In genomic region chr1:232622378-232622777, GRCh38 we compare ENCODE assay signal across 13 cellular contexts. TPM values are rescaled to one million over a fixed set of nuclear protein-coding genes. Genes with fewer than 3 reads are reported as not detected.
DNase-seq lines count a peak whose midpoint lies in the region; ATAC-seq and TF ChIP-seq lines count a peak whose summit lies in the region.
"Had no signal": no experiment of that assay in that cellular context is flagged by ENCODE, and none has a peak within 500 bp of the region (broad histone marks: within the 10 kb centered on the region; RNA-seq: fewer than 3 reads in every experiment).

No MANE protein-coding gene starts in this region.

- CTCF ChIA-PET in HCT116 (lab: Charles Lee) = interaction anchor here (1.3 kb wide), 1 partner anchor 20 kb away, joined by 4 read pairs; no protein-coding TSS in a partner anchor
- CTCF ChIA-PET in Panc1 (lab: Charles Lee) = no interaction called here
- CTCF ChIA-PET in CD4-positive, alpha-beta memory T cell (lab: Charles Lee; ENCODE audit: partially characterized antibody) = no interaction called here

- H3K9me2 ChIP-seq in HCT116 (ENCODE audit: insufficient read depth) = no peaks in the 10 kb centered on the region

- H3K36me3 Mint-ChIP-seq in CD4-positive, alpha-beta memory T cell = no peaks in the 10 kb centered on the region
- H3K36me3 Mint-ChIP-seq: activated naive CD4-positive, alpha-beta T cell treated with anti-CD3 and anti-CD28 coated beads, Interleukin-2, amount 50 U/mL, for 72 hours; stimulated activated naive B cell treated with anti-CD40 and anti-IgM and Interleukin-4, amounts not matched to agents 10 μg/mL and 1 μg/mL and 100 μg/mL, for 72 hours had no signal

- in situ Hi-C loops in Panc1 (cut with HindIII; ENCODE audit: low pct_unique_long_range_greater_than_20kb, low sequenced_read_pairs) = no loop called here

- H3K23ac ChIP-seq in mesenchymal stem cell (ENCODE audit: low read length in 2 of 2) = no peak overlapping the region

- peak; percentile 29 for TF ChIP-seq RAD21 in HCT116 (IDR thresholded peaks at IDR 0.05; ENCODE audit: low read depth)

- BruUV-seq in HCT116 (replicated peaks; lab: Mats Ljungman, UMichigan) = no TSS peak
- no TSS peak for BruUV-seq in Panc1 (replicated peaks; lab: Mats Ljungman, UMichigan)

- H3K9ac ChIP-seq in HCT116 (ENCODE audit: low read length) (peak overlapping the region; percentile 53), mesenchymal stem cell (ENCODE audit: low read length) (no peak overlapping the region)

- no peak overlapping the region for H4K8ac ChIP-seq in mesenchymal stem cell (ENCODE audit: low read length)

- peak overlapping the region; percentile 55; the same call in 1 of the 2 replicates for H3K27ac ChIP-seq in HCT116 (ENCODE audit: low read depth, low read length)
- peak overlapping the region; percentile 66; the same call in 1 of the 2 replicates for H3K27ac ChIP-seq in Panc1 (ENCODE audit: low read length)
- no peak overlapping the region for H3K27ac ChIP-seq in mesenchymal stem cell (ENCODE audit: low read length, poor library complexity, severe bottlenecking)
- no peak overlapping the region for H3K27ac ChIP-seq in CD4-positive, alpha-beta memory T cell (ENCODE audit: low read depth, low read length)
- H3K27ac ChIP-seq: uterus had no signal

- H3K4me2 ChIP-seq in HCT116 (ENCODE audit: low read length) = peak overlapping the region; percentile 67
- no peak overlapping the region for H3K4me2 ChIP-seq in mesenchymal stem cell (ENCODE audit: low read length, poor library complexity, severe bottlenecking)

- peak overlapping the region; percentile 3 for H2BK5ac ChIP-seq in mesenchymal stem cell (ENCODE audit: low read depth, low read length, poor library complexity, severe bottlenecking)

- H3K14ac ChIP-seq in mesenchymal stem cell (ENCODE audit: low read length in 2 of 2) = no peak overlapping the region

- H3K27me3 ChIP-seq in HCT116 (ENCODE audit: insufficient read depth, low read length) = no peaks in the 10 kb centered on the region
- H3K27me3 ChIP-seq in Panc1 (ENCODE audit: control insufficient read depth, insufficient read depth, low read length) = peaks cover 1% of the 10 kb centered on the region; the same call in 1 of the 2 replicates
- peaks cover 0 to 4% of the 10 kb centered on the region in 2 experiments for H3K27me3 ChIP-seq in mesenchymal stem cell (ENCODE audit: control insufficient read depth in 1 of 2, insufficient read depth in 1 of 2, low read length in 2 of 2)
- H3K27me3 ChIP-seq in CD4-positive, alpha-beta memory T cell (ENCODE audit: insufficient read depth, low read length) = no peaks in the 10 kb centered on the region
- H3K27me3 ChIP-seq: BE2C, uterus had no signal

- TF ChIP-seq POLR2A in HCT116 (IDR thresholded peaks at IDR 0.05; ENCODE audit: borderline replicate concordance, extremely low read depth, insufficient read depth, insufficient read length) = no peak

- DNase-seq in COLO668 (lab: John Stamatoyannopoulos, UW; ENCODE audit: unreplicated experiment) = peak; percentile 60
- peak; percentile 85 for DNase-seq in HCT116 (ENCODE audit: low read depth, low spot score)
- DNase-seq in Panc1 (ENCODE audit: low read depth, low spot score) = no peak
- DNase-seq in mesenchymal stem cell = no peak
- no peak for DNase-seq in CD4-positive, alpha-beta memory T cell
- DNase-seq: activated CD4-positive, alpha-beta T cell treated with anti-CD3 and anti-CD28 coated beads for 48 hours; BE2C; DMS53; stimulated activated naive B cell treated with anti-CD40 and anti-IgM and Interleukin-4, amounts not matched to agents 10 μg/mL and 1 μg/mL and 100 μg/mL, for 72 hours; uterus had no signal

- H3K4me1 ChIP-seq in HCT116 (ENCODE audit: control insufficient read depth in 1 of 2, insufficient read depth in 2 of 2, low read length in 2 of 2) = peaks cover 35 to 59% of the 10 kb centered on the region in 2 experiments; a peak in 3 of 4 replicates
- H3K4me1 ChIP-seq in Panc1 (ENCODE audit: control insufficient read depth, insufficient read depth, low read length) = peaks cover 14% of the 10 kb centered on the region
- H3K4me1 ChIP-seq in mesenchymal stem cell (ENCODE audit: control insufficient read depth, insufficient read depth, low read depth, low read length) = peaks cover 6% of the 10 kb centered on the region
- H3K4me1 ChIP-seq in CD4-positive, alpha-beta memory T cell (ENCODE audit: insufficient read depth, low read length) = peaks cover 7% of the 10 kb centered on the region
- H3K4me1 ChIP-seq: uterus had no signal

- no peak overlapping the region for H4K91ac ChIP-seq in mesenchymal stem cell (ENCODE audit: low read length)

- no peaks in the 10 kb centered on the region for H4K20me1 ChIP-seq in HCT116 (ENCODE audit: insufficient read depth)

- H2AK5ac ChIP-seq in mesenchymal stem cell (ENCODE audit: low read length, severe bottlenecking) = no peak overlapping the region

- POLR2A ChIA-PET in HCT116 (lab: Charles Lee) = no interaction called here
- POLR2A ChIA-PET in Panc1 (lab: Charles Lee) = interaction anchor here (0.6 kb wide), 1 partner anchor 42 kb away, joined by 21 read pairs; no protein-coding TSS in a partner anchor
- POLR2A ChIA-PET in CD4-positive, alpha-beta memory T cell (lab: Charles Lee; ENCODE audit: partially characterized antibody) = no interaction called here

- no peak overlapping the region for H3K4ac ChIP-seq in mesenchymal stem cell (ENCODE audit: low read depth in 1 of 2, low read length in 2 of 2)

- H2BK120ac ChIP-seq in mesenchymal stem cell (ENCODE audit: low read depth, low read length) = no peak overlapping the region

- intact Hi-C loops in HCT116 (cut with micrococcal nuclease) = loop anchor here (10.0 kb wide), 2 partner anchors 408 to 898 kb away; no protein-coding TSS in a partner anchor
- intact Hi-C loops in Panc1 (cut with micrococcal nuclease; ENCODE audit: unreplicated experiment) = loop anchor here (10.0 kb wide), 1 partner anchor 118 kb away; no protein-coding TSS in a partner anchor
- intact Hi-C loops in CD4-positive, alpha-beta memory T cell (cut with micrococcal nuclease) = loop anchor here (10.0 kb wide), 1 partner anchor 578 kb away; no protein-coding TSS in a partner anchor

- TF ChIP-seq CTCF in HCT116 (IDR thresholded peaks at IDR 0.05 in 2 of 3, conservative IDR thresholded peaks at IDR 0.05 in 1 of 3; ENCODE audit: borderline replicate concordance in 1 of 3, insufficient read depth in 1 of 3, low read depth in 2 of 3, low read length in 2 of 3) (no peak), Panc1 (IDR thresholded peaks at IDR 0.05) (no peak)

- H3K36me3 ChIP-seq in HCT116 (ENCODE audit: control insufficient read depth in 1 of 2, insufficient read depth in 2 of 2, low read length in 2 of 2) = no peaks in the 10 kb centered on the region
- no peaks in the 10 kb centered on the region for H3K36me3 ChIP-seq in Panc1 (ENCODE audit: control insufficient read depth, insufficient read depth, low read length)
- H3K36me3 ChIP-seq in mesenchymal stem cell (ENCODE audit: control insufficient read depth in 1 of 2, insufficient read depth in 2 of 2, low read depth in 1 of 2, low read length in 2 of 2) = no peaks in the 10 kb centered on the region
- no peaks in the 10 kb centered on the region for H3K36me3 ChIP-seq in CD4-positive, alpha-beta memory T cell (ENCODE audit: insufficient read depth, low read length)
- H3K36me3 ChIP-seq: BE2C, uterus had no signal

- no peak overlapping the region for H2BK15ac ChIP-seq in mesenchymal stem cell (ENCODE audit: low read depth, poor library complexity, severe bottlenecking)

- no peak overlapping the region for H3K18ac ChIP-seq in mesenchymal stem cell (ENCODE audit: low read depth in 1 of 2, low read length in 2 of 2)

- 0 out of 2 replicates have a peak, but pooled peaks cover 4% of the 10 kb centered on the region for H3K79me2 ChIP-seq in HCT116 (ENCODE audit: insufficient read depth, low read length)

- peaks cover 6% of the 10 kb centered on the region for H3K79me1 ChIP-seq in mesenchymal stem cell (replicated peaks; ENCODE audit: low read length, poor library complexity, severe bottlenecking)

- no peaks in the 10 kb centered on the region for H3K27me3 Mint-ChIP-seq in CD4-positive, alpha-beta memory T cell

- RAD21 ChIA-PET in HCT116 (lab: Charles Lee; ENCODE audit: low non-redundant PET in 1 of 2, low total read pairs in 2 of 2, uncharacterized antibody in 2 of 2, unreplicated experiment in 2 of 2) = no interaction called here

- no peaks in the 10 kb centered on the region for H3K9me3 Mint-ChIP-seq in CD4-positive, alpha-beta memory T cell
- H3K9me3 Mint-ChIP-seq: activated naive CD4-positive, alpha-beta T cell treated with anti-CD3 and anti-CD28 coated beads, Interleukin-2, amount 50 U/mL, for 72 hours; stimulated activated naive B cell treated with anti-CD40 and anti-IgM and Interleukin-4, amounts not matched to agents 10 μg/mL and 1 μg/mL and 100 μg/mL, for 72 hours had no signal

- H3K4me3 Mint-ChIP-seq in CD4-positive, alpha-beta memory T cell = no peak overlapping the region
- H3K4me3 Mint-ChIP-seq: stimulated activated naive B cell treated with anti-CD40 and anti-IgM and Interleukin-4, amounts not matched to agents 10 μg/mL and 1 μg/mL and 100 μg/mL, for 72 hours had no signal

- WGBS in mesenchymal stem cell = 67% methylated on average over 1 of the region's 2 CpGs

- H2BK12ac ChIP-seq in mesenchymal stem cell (ENCODE audit: low read length in 2 of 2) = no peak overlapping the region

- no peak overlapping the region for H3K27ac Mint-ChIP-seq in CD4-positive, alpha-beta memory T cell
- H3K27ac Mint-ChIP-seq: stimulated activated naive B cell treated with anti-CD40 and anti-IgM and Interleukin-4, amounts not matched to agents 10 μg/mL and 1 μg/mL and 100 μg/mL, for 72 hours had no signal

- H3K4me1 Mint-ChIP-seq in CD4-positive, alpha-beta memory T cell = peaks cover 1 to 12% (median 3%) of the 10 kb centered on the region in 4 donors

- no peaks in the 10 kb centered on the region for H3K9me3 ChIP-seq in HCT116 (ENCODE audit: control insufficient read depth in 1 of 2, insufficient read depth in 1 of 2, low read depth in 1 of 2, low read length in 2 of 2)
- no peaks in the 10 kb centered on the region for H3K9me3 ChIP-seq in Panc1 (ENCODE audit: control insufficient read depth, insufficient read depth, low read depth, low read length)
- H3K9me3 ChIP-seq in mesenchymal stem cell (ENCODE audit: control insufficient read depth, low read length) = no peaks in the 10 kb centered on the region
- H3K9me3 ChIP-seq in CD4-positive, alpha-beta memory T cell (ENCODE audit: control insufficient read depth in 1 of 2, low read length in 2 of 2) = no peaks in the 10 kb centered on the region
- H3K9me3 ChIP-seq: BE2C, uterus had no signal

- ATAC-seq in HCT116 = peak; percentile 90
- peak; percentile 54; the same call in 1 of the 2 replicates for ATAC-seq in Panc1
- ATAC-seq in GM21390 (IDR thresholded peaks at IDR 0.05; ENCODE audit: unreplicated experiment) = no peak
- no peak for ATAC-seq in HG02623 (IDR thresholded peaks at IDR 0.05; ENCODE audit: unreplicated experiment)
- ATAC-seq: activated naive CD4-positive, alpha-beta T cell treated with anti-CD3 and anti-CD28 coated beads, Interleukin-2, amount 50 U/mL, for 72 hours; stimulated activated naive B cell treated with anti-CD40 and anti-IgM and Interleukin-4, amounts not matched to agents 10 μg/mL and 1 μg/mL and 100 μg/mL, for 72 hours had no signal

- H3K4me3 ChIP-seq in HCT116 (replicated peaks in 1 of 2; ENCODE audit: low read depth in 1 of 2, low read length in 2 of 2) = peak overlapping the region in 1 of 2 experiments; percentile 36; a peak in 1 of 4 replicates
- no peak overlapping the region; a peak in 1 of 4 replicates for H3K4me3 ChIP-seq in Panc1 (ENCODE audit: low read depth in 2 of 2, low read length in 2 of 2)
- H3K4me3 ChIP-seq in mesenchymal stem cell (ENCODE audit: insufficient read depth in 1 of 2, low read depth in 1 of 2, low read length in 2 of 2) = no peak overlapping the region
- no peak overlapping the region for H3K4me3 ChIP-seq in CD4-positive, alpha-beta memory T cell (ENCODE audit: low read length in 2 of 2)
- H3K4me3 ChIP-seq: uterus had no signal

- no peak overlapping the region for H2AFZ ChIP-seq in HCT116 (ENCODE audit: low read depth, low read length, poor library complexity, severe bottlenecking)
- H2AFZ ChIP-seq in mesenchymal stem cell (ENCODE audit: low read depth, low read length) = no peak overlapping the region

RNA-seq across cellular contexts. Expression of gene SIPA1L2, which starts 7.6 kb away (rescaled TPM):
- 12.5 TPM for total RNA-seq in HCT116 (2021; ENCODE audit: unreplicated experiment)
- 11.6 and 12.1 TPM in 2 replicates for polyA plus RNA-seq in HCT116 (2012)
- 5.2 TPM for total RNA-seq in Panc1 (2021; ENCODE audit: unreplicated experiment)
- 2.6 TPM for polyA plus RNA-seq in Panc1 (2012; ENCODE audit: insufficient read length)
- 10.2 TPM for polyA plus RNA-seq in mesenchymal stem cell (2013, experiment 1 of 2)
- polyA plus RNA-seq in mesenchymal stem cell (2013, experiment 2 of 2) = 9.6 TPM
- total RNA-seq in CD4-positive, alpha-beta memory T cell = 1 to 10 TPM in 1 of 2 experiments, under 1 TPM in 1; 0.94 to 1.6 TPM
- polyA plus RNA-seq in CD4-positive, alpha-beta memory T cell = 1 to 10 TPM in 1 of 2 donors, under 1 TPM in 1; 0.20 to 1.1 TPM

Comparison
In these comparisons a context has a peak if more than half of its experiments do, and no peak if none do; other contexts are left out.
1. DNase-seq: peak in COLO668 (single experiment) and HCT116 (single experiment); none in Panc1 (single experiment), mesenchymal stem cell (single experiment) and CD4-positive, alpha-beta memory T cell (0 of 5).
2. ATAC-seq: peak in HCT116 (single experiment) and Panc1 (single experiment); none in GM21390 (single experiment) and HG02623 (single experiment).
3. H3K27ac ChIP-seq: peak in HCT116 (single experiment) and Panc1 (single experiment); none in mesenchymal stem cell (single experiment) and CD4-positive, alpha-beta memory T cell (single experiment).